Comparison of ENCODE assay signal across 1 cellular context in the genomic region with DNA sequence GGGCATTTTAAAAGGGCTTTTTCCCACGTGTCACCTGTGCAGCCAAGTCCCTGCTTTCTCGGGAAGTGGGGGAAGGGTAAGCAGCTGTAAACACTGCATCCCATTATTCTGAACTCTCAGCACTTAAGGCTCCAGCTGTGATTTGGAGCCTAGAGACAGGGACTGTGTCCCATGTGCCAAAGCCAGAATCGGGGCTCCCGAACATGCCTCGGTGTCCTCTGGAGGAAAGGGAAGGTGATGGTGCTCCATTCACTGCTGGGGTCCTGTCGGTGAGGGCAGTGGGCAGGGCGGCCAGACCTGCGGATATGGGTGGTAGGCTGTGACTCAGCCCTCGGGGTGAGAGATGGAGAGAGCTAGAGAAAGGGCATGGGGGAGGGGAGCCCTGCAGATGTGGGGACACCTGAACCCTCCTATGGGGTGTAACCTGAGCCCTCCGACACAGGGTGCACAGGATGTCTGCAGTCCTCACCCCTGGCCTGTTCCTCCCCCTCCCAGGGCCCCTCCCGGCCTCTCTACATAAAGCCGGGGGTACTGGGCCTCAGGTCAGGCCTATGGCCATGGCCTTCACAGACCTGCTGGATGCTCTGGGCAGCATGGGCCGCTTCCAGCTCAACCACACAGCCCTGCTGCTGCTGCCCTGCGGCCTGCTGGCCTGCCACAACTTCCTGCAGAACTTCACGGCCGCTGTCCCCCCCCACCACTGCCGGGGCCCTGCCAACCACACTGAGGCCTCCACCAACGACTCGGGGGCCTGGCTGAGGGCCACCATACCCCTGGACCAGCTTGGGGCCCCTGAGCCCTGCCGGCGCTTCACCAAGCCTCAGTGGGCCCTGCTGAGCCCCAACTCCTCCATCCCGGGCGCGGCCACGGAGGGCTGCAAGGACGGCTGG.
TF ChIP-seq lines count a peak whose summit lies in the region.

No MANE protein-coding gene starts in this region.

TF ChIP-seq in H1, 55 proteins besides CTCF, POLR2A, EP300 and RAD21 (continued from another document):
- TF ChIP-seq, protein P1, sequence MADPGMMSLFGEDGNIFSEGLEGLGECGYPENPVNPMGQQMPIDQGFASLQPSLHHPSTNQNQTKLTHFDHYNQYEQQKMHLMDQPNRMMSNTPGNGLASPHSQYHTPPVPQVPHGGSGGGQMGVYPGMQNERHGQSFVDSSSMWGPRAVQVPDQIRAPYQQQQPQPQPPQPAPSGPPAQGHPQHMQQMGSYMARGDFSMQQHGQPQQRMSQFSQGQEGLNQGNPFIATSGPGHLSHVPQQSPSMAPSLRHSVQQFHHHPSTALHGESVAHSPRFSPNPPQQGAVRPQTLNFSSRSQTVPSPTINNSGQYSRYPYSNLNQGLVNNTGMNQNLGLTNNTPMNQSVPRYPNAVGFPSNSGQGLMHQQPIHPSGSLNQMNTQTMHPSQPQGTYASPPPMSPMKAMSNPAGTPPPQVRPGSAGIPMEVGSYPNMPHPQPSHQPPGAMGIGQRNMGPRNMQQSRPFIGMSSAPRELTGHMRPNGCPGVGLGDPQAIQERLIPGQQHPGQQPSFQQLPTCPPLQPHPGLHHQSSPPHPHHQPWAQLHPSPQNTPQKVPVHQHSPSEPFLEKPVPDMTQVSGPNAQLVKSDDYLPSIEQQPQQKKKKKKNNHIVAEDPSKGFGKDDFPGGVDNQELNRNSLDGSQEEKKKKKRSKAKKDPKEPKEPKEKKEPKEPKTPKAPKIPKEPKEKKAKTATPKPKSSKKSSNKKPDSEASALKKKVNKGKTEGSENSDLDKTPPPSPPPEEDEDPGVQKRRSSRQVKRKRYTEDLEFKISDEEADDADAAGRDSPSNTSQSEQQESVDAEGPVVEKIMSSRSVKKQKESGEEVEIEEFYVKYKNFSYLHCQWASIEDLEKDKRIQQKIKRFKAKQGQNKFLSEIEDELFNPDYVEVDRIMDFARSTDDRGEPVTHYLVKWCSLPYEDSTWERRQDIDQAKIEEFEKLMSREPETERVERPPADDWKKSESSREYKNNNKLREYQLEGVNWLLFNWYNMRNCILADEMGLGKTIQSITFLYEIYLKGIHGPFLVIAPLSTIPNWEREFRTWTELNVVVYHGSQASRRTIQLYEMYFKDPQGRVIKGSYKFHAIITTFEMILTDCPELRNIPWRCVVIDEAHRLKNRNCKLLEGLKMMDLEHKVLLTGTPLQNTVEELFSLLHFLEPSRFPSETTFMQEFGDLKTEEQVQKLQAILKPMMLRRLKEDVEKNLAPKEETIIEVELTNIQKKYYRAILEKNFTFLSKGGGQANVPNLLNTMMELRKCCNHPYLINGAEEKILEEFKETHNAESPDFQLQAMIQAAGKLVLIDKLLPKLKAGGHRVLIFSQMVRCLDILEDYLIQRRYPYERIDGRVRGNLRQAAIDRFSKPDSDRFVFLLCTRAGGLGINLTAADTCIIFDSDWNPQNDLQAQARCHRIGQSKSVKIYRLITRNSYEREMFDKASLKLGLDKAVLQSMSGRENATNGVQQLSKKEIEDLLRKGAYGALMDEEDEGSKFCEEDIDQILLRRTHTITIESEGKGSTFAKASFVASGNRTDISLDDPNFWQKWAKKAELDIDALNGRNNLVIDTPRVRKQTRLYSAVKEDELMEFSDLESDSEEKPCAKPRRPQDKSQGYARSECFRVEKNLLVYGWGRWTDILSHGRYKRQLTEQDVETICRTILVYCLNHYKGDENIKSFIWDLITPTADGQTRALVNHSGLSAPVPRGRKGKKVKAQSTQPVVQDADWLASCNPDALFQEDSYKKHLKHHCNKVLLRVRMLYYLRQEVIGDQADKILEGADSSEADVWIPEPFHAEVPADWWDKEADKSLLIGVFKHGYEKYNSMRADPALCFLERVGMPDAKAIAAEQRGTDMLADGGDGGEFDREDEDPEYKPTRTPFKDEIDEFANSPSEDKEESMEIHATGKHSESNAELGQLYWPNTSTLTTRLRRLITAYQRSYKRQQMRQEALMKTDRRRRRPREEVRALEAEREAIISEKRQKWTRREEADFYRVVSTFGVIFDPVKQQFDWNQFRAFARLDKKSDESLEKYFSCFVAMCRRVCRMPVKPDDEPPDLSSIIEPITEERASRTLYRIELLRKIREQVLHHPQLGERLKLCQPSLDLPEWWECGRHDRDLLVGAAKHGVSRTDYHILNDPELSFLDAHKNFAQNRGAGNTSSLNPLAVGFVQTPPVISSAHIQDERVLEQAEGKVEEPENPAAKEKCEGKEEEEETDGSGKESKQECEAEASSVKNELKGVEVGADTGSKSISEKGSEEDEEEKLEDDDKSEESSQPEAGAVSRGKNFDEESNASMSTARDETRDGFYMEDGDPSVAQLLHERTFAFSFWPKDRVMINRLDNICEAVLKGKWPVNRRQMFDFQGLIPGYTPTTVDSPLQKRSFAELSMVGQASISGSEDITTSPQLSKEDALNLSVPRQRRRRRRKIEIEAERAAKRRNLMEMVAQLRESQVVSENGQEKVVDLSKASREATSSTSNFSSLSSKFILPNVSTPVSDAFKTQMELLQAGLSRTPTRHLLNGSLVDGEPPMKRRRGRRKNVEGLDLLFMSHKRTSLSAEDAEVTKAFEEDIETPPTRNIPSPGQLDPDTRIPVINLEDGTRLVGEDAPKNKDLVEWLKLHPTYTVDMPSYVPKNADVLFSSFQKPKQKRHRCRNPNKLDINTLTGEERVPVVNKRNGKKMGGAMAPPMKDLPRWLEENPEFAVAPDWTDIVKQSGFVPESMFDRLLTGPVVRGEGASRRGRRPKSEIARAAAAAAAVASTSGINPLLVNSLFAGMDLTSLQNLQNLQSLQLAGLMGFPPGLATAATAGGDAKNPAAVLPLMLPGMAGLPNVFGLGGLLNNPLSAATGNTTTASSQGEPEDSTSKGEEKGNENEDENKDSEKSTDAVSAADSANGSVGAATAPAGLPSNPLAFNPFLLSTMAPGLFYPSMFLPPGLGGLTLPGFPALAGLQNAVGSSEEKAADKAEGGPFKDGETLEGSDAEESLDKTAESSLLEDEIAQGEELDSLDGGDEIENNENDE (IDR thresholded peaks at IDR 0.05; ENCODE audit: insufficient replicate concordance, low read length) = no peak
- TF ChIP-seq JUN (IDR thresholded peaks at IDR 0.05; ENCODE audit: low read depth, low read length) (no peak), SP4 (IDR thresholded peaks at IDR 0.05; ENCODE audit: low read length) (peak; percentile 14; the same call in 1 of the 2 replicates), CEBPB (IDR thresholded peaks at IDR 0.05; ENCODE audit: low read depth, low read length) (no peak), RFX5 (IDR thresholded peaks at IDR 0.05; ENCODE audit: borderline replicate concordance, low read depth, low read length) (no peak), HDAC2 (IDR thresholded peaks at IDR 0.05; ENCODE audit: borderline replicate concordance in 1 of 2, low read depth in 2 of 2, low read length in 2 of 2) (0 out of 4 replicates have a peak, but pooled peaks of 1 of the 2 experiments have one; percentile 13), HDAC6 (IDR thresholded peaks at IDR 0.05; ENCODE audit: low read depth, low read length) (no peak), SRF (IDR thresholded peaks at IDR 0.05; ENCODE audit: low read depth, low read length) (no peak), GTF2F1 (IDR thresholded peaks at IDR 0.05; ENCODE audit: borderline replicate concordance, low read depth, low read length) (no peak), CHD2 (IDR thresholded peaks at IDR 0.05; ENCODE audit: low read length) (no peak; the same call in 1 of the 2 replicates), NRF1 (IDR thresholded peaks at IDR 0.05; ENCODE audit: low read depth, low read length) (no peak), KDM4A (IDR thresholded peaks at IDR 0.05; ENCODE audit: low read depth, low read length, severe bottlenecking) (no peak), CTBP2 (IDR thresholded peaks at IDR 0.05; ENCODE audit: borderline replicate concordance, insufficient read depth, insufficient read length, low read length) (no peak), TAF7 (optimal IDR thresholded peaks at IDR 0.05; ENCODE audit: borderline replicate concordance, low read depth, low read length) (no peak), BRCA1 (IDR thresholded peaks at IDR 0.05; ENCODE audit: low read depth, low read length) (no peak), TCF12 (IDR thresholded peaks at IDR 0.05; ENCODE audit: low read depth, low read length) (peak; percentile 87; the same call in 1 of the 2 replicates), CHD1 (IDR thresholded peaks at IDR 0.05; ENCODE audit: low read depth, low read length) (no peak), KDM5A (IDR thresholded peaks at IDR 0.05; ENCODE audit: low read length) (no peak), MAFK (IDR thresholded peaks at IDR 0.05; ENCODE audit: low read depth, low read length) (peak; percentile 41; the same call in 1 of the 2 replicates), RXRA (IDR thresholded peaks at IDR 0.05; ENCODE audit: insufficient read depth, low read depth, low read length) (no peak), CREB1 (IDR thresholded peaks at IDR 0.05) (peak; percentile 26; the same call in 1 of the 2 replicates), TBP (IDR thresholded peaks at IDR 0.05; ENCODE audit: low read depth, low read length) (peak; percentile 58), KDM1A (IDR thresholded peaks at IDR 0.05; ENCODE audit: borderline replicate concordance, low read length) (0 out of 2 replicates have a peak, but pooled peaks have one; percentile 20), SIX5 (IDR thresholded peaks at IDR 0.05; ENCODE audit: low read depth, low read length) (peak; percentile 28; the same call in 1 of the 2 replicates), CBX8 (IDR thresholded peaks at IDR 0.05; ENCODE audit: borderline replicate concordance, low read depth, low read length) (no peak), POU5F1 (IDR thresholded peaks at IDR 0.05; ENCODE audit: low read depth, low read length) (no peak), SP2 (IDR thresholded peaks at IDR 0.05; ENCODE audit: low read length) (no peak), SIRT6 (IDR thresholded peaks at IDR 0.05; ENCODE audit: low read length) (no peak)
- TF ChIP-seq, protein P2, sequence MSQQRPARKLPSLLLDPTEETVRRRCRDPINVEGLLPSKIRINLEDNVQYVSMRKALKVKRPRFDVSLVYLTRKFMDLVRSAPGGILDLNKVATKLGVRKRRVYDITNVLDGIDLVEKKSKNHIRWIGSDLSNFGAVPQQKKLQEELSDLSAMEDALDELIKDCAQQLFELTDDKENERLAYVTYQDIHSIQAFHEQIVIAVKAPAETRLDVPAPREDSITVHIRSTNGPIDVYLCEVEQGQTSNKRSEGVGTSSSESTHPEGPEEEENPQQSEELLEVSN (IDR thresholded peaks at IDR 0.05) = no peak
- TF ChIP-seq, protein P3, sequence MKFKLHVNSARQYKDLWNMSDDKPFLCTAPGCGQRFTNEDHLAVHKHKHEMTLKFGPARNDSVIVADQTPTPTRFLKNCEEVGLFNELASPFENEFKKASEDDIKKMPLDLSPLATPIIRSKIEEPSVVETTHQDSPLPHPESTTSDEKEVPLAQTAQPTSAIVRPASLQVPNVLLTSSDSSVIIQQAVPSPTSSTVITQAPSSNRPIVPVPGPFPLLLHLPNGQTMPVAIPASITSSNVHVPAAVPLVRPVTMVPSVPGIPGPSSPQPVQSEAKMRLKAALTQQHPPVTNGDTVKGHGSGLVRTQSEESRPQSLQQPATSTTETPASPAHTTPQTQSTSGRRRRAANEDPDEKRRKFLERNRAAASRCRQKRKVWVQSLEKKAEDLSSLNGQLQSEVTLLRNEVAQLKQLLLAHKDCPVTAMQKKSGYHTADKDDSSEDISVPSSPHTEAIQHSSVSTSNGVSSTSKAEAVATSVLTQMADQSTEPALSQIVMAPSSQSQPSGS (IDR thresholded peaks at IDR 0.05; ENCODE audit: low read length) = no peak; the same call in 1 of the 2 replicates
- TF ChIP-seq, protein P4, sequence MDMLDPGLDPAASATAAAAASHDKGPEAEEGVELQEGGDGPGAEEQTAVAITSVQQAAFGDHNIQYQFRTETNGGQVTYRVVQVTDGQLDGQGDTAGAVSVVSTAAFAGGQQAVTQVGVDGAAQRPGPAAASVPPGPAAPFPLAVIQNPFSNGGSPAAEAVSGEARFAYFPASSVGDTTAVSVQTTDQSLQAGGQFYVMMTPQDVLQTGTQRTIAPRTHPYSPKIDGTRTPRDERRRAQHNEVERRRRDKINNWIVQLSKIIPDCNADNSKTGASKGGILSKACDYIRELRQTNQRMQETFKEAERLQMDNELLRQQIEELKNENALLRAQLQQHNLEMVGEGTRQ (IDR thresholded peaks at IDR 0.05; ENCODE audit: low read length) = 0 out of 2 replicates have a peak, but pooled peaks have one; percentile 27
